In genomic region chr1:93908394-93909145, GRCh38 we compare ENCODE assay signal across 8 cellular contexts. TPM values are rescaled to one million over a fixed set of nuclear protein-coding genes. Genes with fewer than 3 reads are reported as not detected.
DNase-seq lines count a peak whose midpoint lies in the region; FAIRE-seq and TF ChIP-seq lines count a peak whose summit lies in the region.

No MANE protein-coding gene starts in this region.

- H3K4me3 ChIP-seq in H7 (ENCODE audit: insufficient read depth, low read depth, low read length) (peak overlapping the region; percentile 85), endocrine pancreas (ENCODE audit: control insufficient read depth, insufficient read depth, low read length) (peak overlapping the region; percentile 99), mucosa of stomach (ENCODE audit: low read length) (peak overlapping the region; percentile 44)

- H3K9ac ChIP-seq in endocrine pancreas (ENCODE audit: control insufficient read depth, insufficient read depth, low read length) (peak overlapping the region; percentile 88), mucosa of stomach (ENCODE audit: low read length) (peak overlapping the region; percentile 73)

- peak; percentile 40 for FAIRE-seq in GM12892 (lab: Jason Lieb, UNC)

- peak; percentile 39 for DNase-seq in GM12892 (ENCODE audit: insufficient read length)
- peak; percentile 68 for DNase-seq in H7
- peak; percentile 32 for DNase-seq in LoVo (ENCODE audit: low spot score)
- peak; percentile 28 to 33 for DNase-seq in activated CD4-positive, alpha-beta T cell treated with anti-CD3 and anti-CD28 coated beads, Interleukin-2, amount 50 U/mL, for 4 hours
- DNase-seq in stimulated activated CD8-positive, alpha-beta memory T cell treated with anti-CD3 and anti-CD28 coated beads, Interleukin-7, amount 100 ng/mL, for 1 hour (ENCODE audit: low read depth in 2 of 2), result peak; percentile 2 to 18
- DNase-seq in cerebellar nuclear complex (lab: John Stamatoyannopoulos, UW), result no peak

- H3K9me3 ChIP-seq in endocrine pancreas (ENCODE audit: control insufficient read depth, low read length) (no peaks in the 10 kb centered on the region), mucosa of stomach (ENCODE audit: control insufficient read depth, low read length) (no peaks in the 10 kb centered on the region)

- H3K36me3 ChIP-seq in H7 (replicated peaks; ENCODE audit: control insufficient read depth, insufficient read depth, low read length) (no peaks in the 10 kb centered on the region), endocrine pancreas (ENCODE audit: control insufficient read depth, insufficient read depth, low read length) (no peaks in the 10 kb centered on the region), mucosa of stomach (ENCODE audit: control insufficient read depth, insufficient read depth, low read length) (no peaks in the 10 kb centered on the region)

- H3K4me1 ChIP-seq in endocrine pancreas (ENCODE audit: control insufficient read depth, insufficient read depth, low read length) (peaks cover 33% of the 10 kb centered on the region), mucosa of stomach (ENCODE audit: control insufficient read depth, insufficient read depth, low read length) (peaks cover 16% of the 10 kb centered on the region)

- no peak; the same call in 1 of the 2 replicates for TF ChIP-seq POLR2A in GM12892 (IDR thresholded peaks at IDR 0.05; ENCODE audit: low read depth, low read length)

- no peaks in the 10 kb centered on the region for H3K27me3 ChIP-seq in H7 (ENCODE audit: control insufficient read depth, insufficient read depth, low read length)
- H3K27me3 ChIP-seq in endocrine pancreas (ENCODE audit: control insufficient read depth, insufficient read depth, low read length), result no peaks in the 10 kb centered on the region
- no peaks in the 10 kb centered on the region for H3K27me3 ChIP-seq in mucosa of stomach (ENCODE audit: control insufficient read depth, insufficient read depth, low read length)

RNA-seq across cellular contexts. Expression of gene GCLM, which starts 0.7 kb away (rescaled TPM):
- polyA plus RNA-seq in GM12892 (2012; ENCODE audit: missing spikeins), result 3.6 TPM
- total RNA-seq in H7 (2014; rRNA removed; shearing (Covaris generic)), result 19.9 and 20.0 TPM in 2 replicates

RNA-seq across cellular contexts. Expression of gene DNTTIP2, which starts 29.6 kb away (rescaled TPM):
- 48.1 TPM for polyA plus RNA-seq in GM12892 (2012; ENCODE audit: missing spikeins)
- total RNA-seq in H7 (2014; rRNA removed; shearing (Covaris generic)), result 45.9 and 75.9 TPM in 2 replicates

Comparison
In these comparisons a context has a peak if more than half of its experiments do, and no peak if none do; other contexts are left out.
1. DNase-seq: peak in GM12892 (single experiment), H7 (single experiment), LoVo (single experiment), activated CD4-positive, alpha-beta T cell treated with anti-CD3 and anti-CD28 coated beads, Interleukin-2, amount 50 U/mL, for 4 hours (2 of 2) and stimulated activated CD8-positive, alpha-beta memory T cell treated with anti-CD3 and anti-CD28 coated beads, Interleukin-7, amount 100 ng/mL, for 1 hour (2 of 2); none in cerebellar nuclear complex (0 of 2).
2. H3K4me3 ChIP-seq: peak in every context shown above with its lines; median percentile 99 in endocrine pancreas; 85 in H7; 44 in mucosa of stomach.